ENCODE assay signal across 8 cellular contexts in the genomic region with DNA sequence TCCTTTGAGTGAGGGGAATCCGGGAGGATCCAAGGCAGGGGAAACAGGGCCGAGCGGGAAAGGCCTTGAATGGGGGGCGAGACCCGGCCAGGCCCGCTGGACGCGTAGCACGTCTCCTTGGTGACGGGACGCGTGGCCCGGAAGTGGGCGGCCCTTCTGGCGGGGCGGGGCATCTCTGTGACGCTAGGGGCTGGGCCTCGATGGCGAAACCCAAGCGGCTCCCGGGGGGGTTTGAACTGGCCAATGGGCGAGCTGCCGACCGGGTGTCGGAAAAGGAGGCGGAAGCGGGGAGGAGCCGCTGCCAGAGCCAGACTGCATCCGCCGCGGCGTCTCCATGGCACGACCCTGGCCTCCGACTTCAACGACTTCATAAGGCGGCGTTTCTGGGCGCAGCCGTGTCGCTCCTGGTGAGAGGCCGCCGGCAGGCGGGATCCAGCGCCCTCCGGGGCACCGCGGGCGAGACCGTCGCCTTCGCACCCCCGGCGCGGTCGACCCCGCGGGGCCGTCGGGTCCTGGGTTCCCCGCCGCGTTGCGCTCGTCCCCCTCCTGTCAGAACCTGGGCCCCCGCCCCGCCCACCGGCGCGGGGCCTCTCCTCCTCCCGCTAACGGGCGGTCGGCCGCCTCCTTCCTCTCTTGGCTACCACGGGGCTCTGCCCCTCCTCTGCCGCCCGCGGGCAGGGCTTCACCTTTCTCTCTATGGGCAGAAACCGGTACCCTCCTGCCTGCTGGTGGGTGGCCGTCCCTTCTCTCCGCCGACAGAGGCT. TPM values are rescaled to one million over a fixed set of nuclear protein-coding genes. Genes with fewer than 3 reads are reported as not detected.
DNase-seq lines count a peak whose midpoint lies in the region; ATAC-seq and TF ChIP-seq lines count a peak whose summit lies in the region.

A gene (plus strand): TSS at position 158 of the 764 bp plus-strand sequence. CDS start 86 bp downstream, at position 244.

- H3K27me3 ChIP-seq in left ventricle myocardium inferior (ENCODE audit: low read depth) (no peaks in the 10 kb centered on the region), prostate gland (replicated peaks; ENCODE audit: insufficient read depth) (no peaks in the 10 kb centered on the region)

- H3K4me1 ChIP-seq in left ventricle myocardium inferior: peaks cover 40% of the 10 kb centered on the region
- H3K4me1 ChIP-seq in prostate gland (replicated peaks): peaks cover 8% of the 10 kb centered on the region

- H3K9me3 ChIP-seq in T-helper 17 cell (ENCODE audit: control insufficient read depth, low read length, poor library complexity, severe bottlenecking): no peaks in the 10 kb centered on the region
- H3K9me3 ChIP-seq in left ventricle myocardium inferior (replicated peaks): no peaks in the 10 kb centered on the region
- no peaks in the 10 kb centered on the region for H3K9me3 ChIP-seq in prostate gland

- H3K36me3 Mint-ChIP-seq in T-helper 17 cell (ENCODE audit: low read depth): no peaks in the 10 kb centered on the region

- peak; percentile 54 for ATAC-seq in GM18499 (IDR thresholded peaks at IDR 0.05; ENCODE audit: insufficient read depth, unreplicated experiment)
- ATAC-seq in HG02938 (IDR thresholded peaks at IDR 0.05; ENCODE audit: unreplicated experiment): peak; percentile 79
- ATAC-seq in T-helper 17 cell: peak; percentile 93

- DNase-seq in NCI-H187 (lab: John Stamatoyannopoulos, UW): peak; percentile 63 to 87
- peak; percentile 98 for DNase-seq in T-helper 17 cell
- peak; percentile 97 for DNase-seq in amniotic stem cell (lab: John Stamatoyannopoulos, UW)
- DNase-seq in left ventricle myocardium inferior: peak; percentile 98
- peak; percentile 98 for DNase-seq in prostate gland (ENCODE audit: low spot score)
- DNase-seq in ureter (ENCODE audit: low spot score): peak; percentile 99

- peak within 1 kb of the TSS; percentile 90 for H3K4me3 ChIP-seq in left ventricle myocardium inferior
- peak within 1 kb of the TSS; percentile 61 to 93 for H3K4me3 ChIP-seq in prostate gland

- H3K27me3 Mint-ChIP-seq in T-helper 17 cell: no peaks in the 10 kb centered on the region

- H3K4me1 Mint-ChIP-seq in T-helper 17 cell: peaks cover 21% of the 10 kb centered on the region

- H3K36me3 ChIP-seq in left ventricle myocardium inferior (peaks cover 13% of the 10 kb centered on the region), prostate gland (peaks cover 0 to 4% of the 10 kb centered on the region in 2 donors)

- peak within 1 kb of the TSS; percentile 92 for H3K27ac Mint-ChIP-seq in T-helper 17 cell

- TF ChIP-seq CTCF in left ventricle myocardium inferior (IDR thresholded peaks at IDR 0.05; ENCODE audit: borderline replicate concordance): no peak
- TF ChIP-seq CTCF in prostate gland (IDR thresholded peaks at IDR 0.05): peak in 2 of 4 experiments; percentile 7 to 8

- intact Hi-C loops in left ventricle myocardium inferior (cut with micrococcal nuclease): no loop called here
- intact Hi-C loops in prostate gland (cut with DNase I): no loop called here

- H3K27ac ChIP-seq in left ventricle myocardium inferior (replicated peaks): peak within 1 kb of the TSS; percentile 89
- H3K27ac ChIP-seq in prostate gland: peak within 1 kb of the TSS; percentile 65 to 77

- H3K4me3 Mint-ChIP-seq in T-helper 17 cell: peak within 1 kb of the TSS; percentile 94

- under 1% methylated on average over 48 of the region's 82 CpGs for WGBS in prostate gland

- peak; percentile 60 for TF ChIP-seq POLR2A in prostate gland (IDR thresholded peaks at IDR 0.05)

RNA-seq across cellular contexts. Expression of the gene that starts here (rescaled TPM):
- total RNA-seq in T-helper 17 cell (10 to 100 TPM; 26.2 to 29.1 TPM), left ventricle myocardium inferior (16.7 TPM), prostate gland (10 to 100 TPM; 27.0 to 65.8 TPM), ureter (24.0 TPM)

Comparison
In these comparisons a context has a peak if more than half of its experiments do, and no peak if none do; other contexts are left out.
1. Peak in every context shown above with its lines: DNase-seq, ATAC-seq, H3K4me3 ChIP-seq and H3K27ac ChIP-seq.